ENCODE assay signal across 8 cellular contexts in genomic region chr11:67630230-67630942, GRCh38. TPM values are rescaled to one million over a fixed set of nuclear protein-coding genes. Genes with fewer than 3 reads are reported as not detected.
DNase-seq lines count a peak whose midpoint lies in the region; FAIRE-seq and TF ChIP-seq lines count a peak whose summit lies in the region.

No MANE protein-coding gene starts in this region.

- H3K9ac ChIP-seq in neural cell (ENCODE audit: low read length) (peak overlapping the region; percentile 91), subcutaneous abdominal adipose tissue (ENCODE audit: low read length in 5 of 5) (peak overlapping the region in 4 of 5 donors; percentile 52 to 79 (median 68))

- H3K9me3 ChIP-seq in neural cell (ENCODE audit: low read length) (no peaks in the 10 kb centered on the region), subcutaneous abdominal adipose tissue (ENCODE audit: control insufficient read depth in 5 of 5, low read length in 5 of 5) (no peaks in the 10 kb centered on the region)

- peak overlapping the region; percentile 94 for H2AFZ ChIP-seq in neural cell (ENCODE audit: low read depth, low read length)

- FAIRE-seq in H54 (lab: Jason Lieb, UNC): no peak

- TF ChIP-seq CTCF in LNCaP clone FGC (IDR thresholded peaks at IDR 0.05; ENCODE audit: control insufficient read depth, extremely low read depth, insufficient read depth) (peak; percentile 78), fibroblast of villous mesenchyme (IDR thresholded peaks at IDR 0.05; ENCODE audit: insufficient read depth, low read depth, low read length) (peak; percentile 75), neural cell (IDR thresholded peaks at IDR 0.05; ENCODE audit: poor library complexity, severe bottlenecking) (peak; percentile 94)

- TF ChIP-seq EP300 in neural cell (conservative IDR thresholded peaks at IDR 0.05; ENCODE audit: poor library complexity, severe bottlenecking): no peak

- peak; percentile 70 for TF ChIP-seq RAD21 in neural cell (conservative IDR thresholded peaks at IDR 0.05)

- no peaks in the 10 kb centered on the region for H4K20me1 ChIP-seq in neural cell (ENCODE audit: insufficient read depth)

- H3K4me1 ChIP-seq in subcutaneous abdominal adipose tissue (ENCODE audit: control insufficient read depth in 5 of 5, insufficient read depth in 5 of 5, low read length in 5 of 5): peaks cover 0 to 21% (median 19%) of the 10 kb centered on the region in 5 donors

- DNase-seq in GDM1 (lab: John Stamatoyannopoulos, UW) (peak; percentile 97), H54 (ENCODE audit: insufficient read length, low spot score) (peak; percentile 94), LNCaP clone FGC (ENCODE audit: low read depth) (peak; percentile 88), RPMI7951 (ENCODE audit: low read depth) (peak; percentile 95), fibroblast of villous mesenchyme (ENCODE audit: low read depth) (peak; percentile 98)
- peak; percentile 92 for DNase-seq in activated T-helper 9 cell treated with anti-CD3 and anti-CD28 coated beads, Interleukin-2, amount 50 U/mL, for 16 hours (ENCODE audit: low read depth)

- H3K9me2 ChIP-seq in neural cell (ENCODE audit: insufficient read depth, low read length): no peaks in the 10 kb centered on the region

- TF ChIP-seq POLR2A in H54 (IDR thresholded peaks at IDR 0.05; ENCODE audit: low read depth, low read length): peak; percentile 54; the same call in 1 of the 2 replicates

- H3F3A ChIP-seq in neural cell (ENCODE audit: insufficient read depth, low read length, poor library complexity, severe bottlenecking): no peaks in the 10 kb centered on the region

- H3K27me3 ChIP-seq in neural cell (ENCODE audit: insufficient read depth, low read depth, low read length) (no peaks in the 10 kb centered on the region), subcutaneous abdominal adipose tissue (ENCODE audit: control insufficient read depth in 5 of 5, insufficient read depth in 4 of 5, low read length in 5 of 5) (peaks cover 0 to 8% (median 0%) of the 10 kb centered on the region in 5 donors)

- no peaks in the 10 kb centered on the region for H3K79me2 ChIP-seq in neural cell (replicated peaks; ENCODE audit: insufficient read depth, low read length)

- H3K4me2 ChIP-seq in neural cell (ENCODE audit: low read length): peak overlapping the region; percentile 57

- no peaks in the 10 kb centered on the region for H3K36me3 ChIP-seq in neural cell (ENCODE audit: insufficient read depth, low read length)
- H3K36me3 ChIP-seq in subcutaneous abdominal adipose tissue (ENCODE audit: control insufficient read depth in 5 of 5, insufficient read depth in 5 of 5, low read length in 5 of 5): peaks cover 0 to 3% (median 0%) of the 10 kb centered on the region in 5 donors

- H3K27ac ChIP-seq in neural cell (ENCODE audit: low read length) (peak overlapping the region; percentile 59), subcutaneous abdominal adipose tissue (ENCODE audit: low read depth, low read length) (peak overlapping the region; percentile 57)

- H3K4me3 ChIP-seq in LNCaP clone FGC (ENCODE audit: low read depth, low read length) (peak overlapping the region; percentile 70), fibroblast of villous mesenchyme (ENCODE audit: low read depth, low read length) (peak overlapping the region; percentile 80), neural cell (ENCODE audit: low read length) (peak overlapping the region; percentile 98), subcutaneous abdominal adipose tissue (ENCODE audit: low read depth in 1 of 5, low read length in 5 of 5) (peak overlapping the region; percentile 37 to 78 (median 68))

TF ChIP-seq in neural cell, 6 proteins besides CTCF, POLR2A, EP300 and RAD21:
- TF ChIP-seq TAF1 (IDR thresholded peaks at IDR 0.05; ENCODE audit: low read depth) (no peak), EZH2 (IDR thresholded peaks at IDR 0.05; ENCODE audit: borderline replicate concordance, insufficient read depth, low read length, poor library complexity, severe bottlenecking) (no peak), REST (IDR thresholded peaks at IDR 0.05; ENCODE audit: borderline replicate concordance) (peak; percentile 24), MXI1 (conservative IDR thresholded peaks at IDR 0.05; ENCODE audit: poor library complexity, severe bottlenecking) (peak; percentile 43), SMC3 (conservative IDR thresholded peaks at IDR 0.05; ENCODE audit: poor library complexity) (peak; percentile 78), POLR2AphosphoS5 (IDR thresholded peaks at IDR 0.05) (peak; percentile 66)

RNA-seq across cellular contexts. Expression of gene NUDT8, which starts 0.6 kb away (rescaled TPM):
- total RNA-seq in RPMI7951 (2014; rRNA removed; shearing (Covaris generic)): 7.2 and 11.6 TPM in 2 replicates
- total RNA-seq in fibroblast of villous mesenchyme: 4.7 and 5.8 TPM in 2 replicates
- 2.9 TPM in 1 of 2 replicates, not detected in the other for polyA plus RNA-seq in neural cell
- polyA minus RNA-seq in neural cell: 1.5 TPM in 1 of 2 replicates, not detected in the other

RNA-seq across cellular contexts. Expression of gene TBX10, which starts 9.2 kb away (rescaled TPM):
- not detected in 2 replicates for total RNA-seq in RPMI7951 (2014; rRNA removed; shearing (Covaris generic))
- total RNA-seq in fibroblast of villous mesenchyme: not detected in 2 replicates
- not detected in 2 replicates for polyA plus RNA-seq in neural cell
- not detected in 2 replicates for polyA minus RNA-seq in neural cell

RNA-seq across cellular contexts. Expression of gene ACY3, which starts 20.1 kb away (rescaled TPM):
- 0.96 TPM in 1 of 2 replicates, not detected in the other for total RNA-seq in RPMI7951 (2014; rRNA removed; shearing (Covaris generic))
- total RNA-seq in fibroblast of villous mesenchyme: not detected in 2 replicates
- polyA plus RNA-seq in neural cell: not detected in 2 replicates
- polyA minus RNA-seq in neural cell: not detected in 2 replicates

RNA-seq across cellular contexts. Expression of gene NDUFV1, which starts 23.6 kb away (rescaled TPM):
- total RNA-seq in RPMI7951 (2014; rRNA removed; shearing (Covaris generic)): 203 and 251 TPM in 2 replicates
- 140 and 178 TPM in 2 replicates for total RNA-seq in fibroblast of villous mesenchyme
- polyA plus RNA-seq in neural cell: 393 and 421 TPM in 2 replicates
- polyA minus RNA-seq in neural cell: 203 and 214 TPM in 2 replicates

RNA-seq across cellular contexts. Expression of gene ALDH3B2, which starts 44.0 kb away (rescaled TPM):
- total RNA-seq in RPMI7951 (2014; rRNA removed; shearing (Covaris generic)): not detected in 2 replicates
- total RNA-seq in fibroblast of villous mesenchyme: not detected in 2 replicates
- not detected in 2 replicates for polyA plus RNA-seq in neural cell
- not detected in 2 replicates for polyA minus RNA-seq in neural cell

Comparison
In these comparisons a context has a peak if more than half of its experiments do, and no peak if none do; other contexts are left out.
1. Peak in every context shown above with its lines: DNase-seq, H3K4me3 ChIP-seq and H3K27ac ChIP-seq.